ENCODE assay signal across 8 cellular contexts in genomic region chr13:50524540-50524939, GRCh38.
"Had no signal": no experiment of that assay in that cellular context is flagged by ENCODE, and none has a peak within 500 bp of the region (broad histone marks: within the 10 kb centered on the region; RNA-seq: fewer than 3 reads in every experiment).

No MANE protein-coding gene starts in this region.

- H3K27me3 Mint-ChIP-seq: IgD-negative memory B cell had no signal

- H2AFZ ChIP-seq: GM23248 had no signal

- FAIRE-seq: HTR-8/SVneo had no signal

- ATAC-seq: HCT116 had no signal

- H3K4me3 ChIP-seq: GM23248, HAP-1 had no signal

- H3K27ac ChIP-seq: GM23248 had no signal

- H3K9me3 Mint-ChIP-seq: HFFc6, IgD-negative memory B cell had no signal

- H3K27ac Mint-ChIP-seq: HFFc6 had no signal

- DNase-seq: GM23248, GOT3, H7, HFFc6 had no signal

- H3K4me3 Mint-ChIP-seq: HFFc6, IgD-negative memory B cell had no signal

- H3K9me3 ChIP-seq: HAP-1 had no signal

- H3K9ac ChIP-seq: GM23248 had no signal

- H3K36me3 ChIP-seq: HAP-1 had no signal
